In genomic region chr3:32977842-32978241, GRCh38 we compare ENCODE assay signal across 22 cellular contexts. TPM values are rescaled to one million over a fixed set of nuclear protein-coding genes. Genes with fewer than 3 reads are reported as not detected.
DNase-seq lines count a peak whose midpoint lies in the region; ATAC-seq, FAIRE-seq and TF ChIP-seq lines count a peak whose summit lies in the region.
"Had no signal": no experiment of that assay in that cellular context is flagged by ENCODE, and none has a peak within 500 bp of the region (broad histone marks: within the 10 kb centered on the region; RNA-seq: fewer than 3 reads in every experiment).

No MANE protein-coding gene starts in this region.

- no peak for TF ChIP-seq POLR2A in GM12891 (IDR thresholded peaks at IDR 0.05; ENCODE audit: low read depth, low read length)

- no peak overlapping the region for H3K4me3 ChIP-seq in CD8-positive, alpha-beta T cell (ENCODE audit: low read depth, low read length)
- H3K4me3 ChIP-seq: BLaER1, GM12878, GM23248 had no signal

- intact Hi-C loops in CD8-positive, alpha-beta T cell (cut with DNase I, micrococcal nuclease): no loop called here
- intact Hi-C loops in posterior vena cava (cut with DNase I): no loop called here
- intact Hi-C loops in Right ventricle myocardium inferior (cut with DNase I): no loop called here

- peak overlapping the region; percentile 1 for H3K27ac Mint-ChIP-seq in CD8-positive, alpha-beta T cell
- peak overlapping the region; percentile 60 to 80 for H3K27ac Mint-ChIP-seq in effector memory CD8-positive, alpha-beta T cell

- H3K36me3 ChIP-seq in CD8-positive, alpha-beta T cell (ENCODE audit: insufficient read depth, low read length): no peaks in the 10 kb centered on the region
- no peaks in the 10 kb centered on the region for H3K36me3 ChIP-seq in KOPT-K1 (ENCODE audit: insufficient read depth, low read length)
- H3K36me3 ChIP-seq: BLaER1 had no signal

- no peaks in the 10 kb centered on the region for H3K9me3 Mint-ChIP-seq in CD8-positive, alpha-beta T cell
- H3K9me3 Mint-ChIP-seq in effector memory CD8-positive, alpha-beta T cell: no peaks in the 10 kb centered on the region

- no peak for DNase-seq in CD8-positive, alpha-beta T cell
- no peak for DNase-seq in effector memory CD8-positive, alpha-beta T cell
- DNase-seq in posterior vena cava (ENCODE audit: low spot score): peak; percentile 3
- no peak for DNase-seq in central memory CD4-positive, alpha-beta T cell
- DNase-seq in activated CD4-positive, alpha-beta T cell treated with anti-CD3 and anti-CD28 coated beads for 1 hour: no peak
- DNase-seq in GM12891 (ENCODE audit: insufficient read length, low spot score): no peak
- no peak for DNase-seq in Right ventricle myocardium inferior (ENCODE audit: missing footprints)
- DNase-seq: 8988T, DMS153, DMS79, GM23248, HCEC 1CT, IMR-90, KBM-7 had no signal

- TF ChIP-seq CTCF in CD8-positive, alpha-beta T cell (IDR thresholded peaks at IDR 0.05): no peak

- peak; percentile 28 for ATAC-seq in CD8-positive, alpha-beta T cell
- peak; percentile 54 for ATAC-seq in effector memory CD8-positive, alpha-beta T cell (replicated peaks)
- ATAC-seq in Right ventricle myocardium inferior: no peak
- ATAC-seq: GM12878 had no signal

- no peak overlapping the region for H3K27ac ChIP-seq in CD8-positive, alpha-beta T cell (ENCODE audit: low read depth, low read length)
- peak overlapping the region; percentile 2 for H3K27ac ChIP-seq in KOPT-K1 (ENCODE audit: low read depth, low read length, poor library complexity, severe bottlenecking)
- H3K27ac ChIP-seq: BLaER1, GM23248 had no signal

- no peak for FAIRE-seq in GM12891 (lab: Jason Lieb, UNC)
- FAIRE-seq: GM12878, GM19239, H54, HTR-8/SVneo had no signal

- no peak overlapping the region for H3K4me3 Mint-ChIP-seq in CD8-positive, alpha-beta T cell
- peak overlapping the region in 1 of 2 donors; percentile 48 for H3K4me3 Mint-ChIP-seq in effector memory CD8-positive, alpha-beta T cell

- no peaks in the 10 kb centered on the region for H3K36me3 Mint-ChIP-seq in CD8-positive, alpha-beta T cell
- H3K36me3 Mint-ChIP-seq in effector memory CD8-positive, alpha-beta T cell (ENCODE audit: insufficient read depth): peaks cover 4% of the 10 kb centered on the region

- H3K27me3 ChIP-seq in CD8-positive, alpha-beta T cell (ENCODE audit: insufficient read depth, low read length): no peaks in the 10 kb centered on the region
- H3K27me3 ChIP-seq: BLaER1 had no signal

- H3K27me3 Mint-ChIP-seq in CD8-positive, alpha-beta T cell (ENCODE audit: low read depth): no peaks in the 10 kb centered on the region
- no peaks in the 10 kb centered on the region for H3K27me3 Mint-ChIP-seq in effector memory CD8-positive, alpha-beta T cell

- H3K4me1 Mint-ChIP-seq in CD8-positive, alpha-beta T cell (ENCODE audit: low read depth): peaks cover 31% of the 10 kb centered on the region
- H3K4me1 Mint-ChIP-seq in effector memory CD8-positive, alpha-beta T cell (ENCODE audit: low read depth in 2 of 2): peaks cover 22 to 44% of the 10 kb centered on the region in 2 donors

- CTCF ChIA-PET in CD8-positive, alpha-beta T cell (lab: Charles Lee): no interaction called here

- no peaks in the 10 kb centered on the region for H3K4me1 ChIP-seq in CD8-positive, alpha-beta T cell (ENCODE audit: insufficient read depth, low read length)

- H3K9me3 ChIP-seq in CD8-positive, alpha-beta T cell (ENCODE audit: low read length): no peaks in the 10 kb centered on the region
- no peaks in the 10 kb centered on the region for H3K9me3 ChIP-seq in KOPT-K1 (ENCODE audit: insufficient read depth, low read length, poor library complexity, severe bottlenecking)
- H3K9me3 ChIP-seq: BLaER1 had no signal

- POLR2A ChIA-PET in CD8-positive, alpha-beta T cell (lab: Charles Lee): no interaction called here

TF ChIP-seq in GM12891, 5 proteins besides CTCF, POLR2A, EP300 and RAD21:
- no peak for TF ChIP-seq SPI1 (IDR thresholded peaks at IDR 0.05; ENCODE audit: low read depth, low read length)
- no peak for TF ChIP-seq TAF1 (IDR thresholded peaks at IDR 0.05; ENCODE audit: low read depth, low read length)
- TF ChIP-seq POLR2AphosphoS5 (IDR thresholded peaks at IDR 0.05; ENCODE audit: low read depth, low read length): no peak
- no peak for TF ChIP-seq POU2F2 (IDR thresholded peaks at IDR 0.05; ENCODE audit: low read depth, low read length)
- no peak for TF ChIP-seq PAX5 (IDR thresholded peaks at IDR 0.05; ENCODE audit: insufficient read depth, low read length, severe bottlenecking)

RNA-seq across cellular contexts. Expression of gene CCR4, which starts 26.4 kb away (rescaled TPM):
- 1 to 10 TPM; 7.5 to 8.7 TPM for total RNA-seq in CD8-positive, alpha-beta T cell
- total RNA-seq in posterior vena cava: under 1 TPM; 0.23 to 0.33 TPM
- 0.83 TPM for polyA plus RNA-seq in GM12891 (2012; ENCODE audit: low read depth, missing spikeins)
- 0.08 TPM for total RNA-seq in Right ventricle myocardium inferior
- total RNA-seq: A673, GM23248, IMR-90 had no signal
- polyA plus RNA-seq: AG04450, GM23248, IMR-90 had no signal
